1 cellular context compared by ENCODE assay signal in the genomic region with DNA sequence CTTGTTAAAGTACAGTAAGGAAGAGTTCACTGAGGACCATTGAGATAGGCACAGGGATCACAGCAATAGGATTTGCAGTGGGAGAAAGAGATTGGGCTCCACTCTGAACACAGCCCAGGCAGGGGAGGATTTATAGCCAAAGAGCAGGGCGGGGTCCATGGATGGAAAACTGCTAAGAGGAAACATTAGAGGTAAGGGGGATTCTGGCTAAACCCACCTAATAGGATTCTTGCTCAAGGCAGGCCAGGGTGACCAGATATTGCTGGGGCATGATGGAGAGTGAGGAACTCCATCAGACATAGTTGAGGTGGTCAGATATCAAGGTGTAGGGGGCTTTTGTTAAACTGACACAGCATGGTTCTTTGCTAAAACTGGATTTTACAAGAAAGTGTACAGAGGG.
TF ChIP-seq lines count a peak whose summit lies in the region.

No MANE protein-coding gene starts in this region.

TF ChIP-seq in HEK293T, 16 proteins besides CTCF, POLR2A, EP300 and RAD21 (continued from another document):
- TF ChIP-seq FOXA1 (IDR thresholded peaks at IDR 0.05), result no peak
- TF ChIP-seq NFRKB (IDR thresholded peaks at IDR 0.05), result no peak
- TF ChIP-seq ZNF384 (IDR thresholded peaks at IDR 0.05), result no peak
- no peak for TF ChIP-seq BHLHE40 (IDR thresholded peaks at IDR 0.05; ENCODE audit: borderline replicate concordance)
- TF ChIP-seq SP1 (IDR thresholded peaks at IDR 0.05), result no peak
